8 cellular contexts compared by ENCODE assay signal in the genomic region with DNA sequence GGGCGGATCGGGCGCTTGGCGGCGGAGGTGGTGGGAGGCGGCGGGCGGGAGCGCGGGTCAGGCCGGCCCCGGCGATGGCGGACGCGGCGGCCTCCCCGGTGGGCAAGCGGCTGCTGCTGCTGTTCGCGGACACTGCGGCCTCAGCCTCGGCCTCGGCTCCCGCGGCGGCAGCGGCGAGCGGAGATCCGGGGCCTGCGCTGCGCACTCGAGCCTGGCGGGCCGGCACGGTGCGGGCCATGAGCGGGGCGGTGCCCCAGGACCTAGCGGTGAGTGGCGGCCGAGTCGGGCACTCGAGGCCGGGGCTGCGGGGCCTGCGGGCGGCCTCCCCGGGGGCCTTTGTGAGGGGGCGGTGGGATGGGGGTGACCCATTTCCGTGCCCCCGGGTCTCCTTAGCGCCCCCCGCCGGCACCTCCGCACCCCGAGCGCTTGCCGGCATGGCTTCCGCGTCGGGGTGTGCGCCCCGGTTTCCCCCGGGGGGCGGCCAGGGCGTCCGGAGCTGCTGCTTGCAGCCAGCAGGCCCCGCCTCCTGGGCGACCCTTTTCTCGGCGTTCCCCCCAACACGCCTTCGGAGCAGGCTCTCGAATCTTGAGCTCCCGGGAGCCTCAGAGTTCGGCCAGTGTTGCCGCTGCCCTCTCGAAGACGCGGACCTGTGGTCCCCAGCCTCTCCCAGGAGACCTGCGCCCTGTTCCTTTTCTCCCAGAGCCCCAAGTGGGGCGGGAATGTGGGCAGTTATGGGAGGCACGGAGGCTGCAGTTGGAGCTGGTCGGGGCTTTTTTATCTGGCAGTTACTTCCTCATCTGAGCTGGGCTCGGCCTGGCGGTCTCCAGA. TPM values are rescaled to one million over a fixed set of nuclear protein-coding genes. Genes with fewer than 3 reads are reported as not detected.
DNase-seq lines count a peak whose midpoint lies in the region; ATAC-seq and TF ChIP-seq lines count a peak whose summit lies in the region.

No MANE protein-coding gene starts in this region.

- peaks cover 28% of the 10 kb centered on the region for H3K4me1 ChIP-seq in skeletal muscle satellite cell (ENCODE audit: control insufficient read depth, insufficient read depth, low read length)

- TF ChIP-seq CTCF in astrocyte of the cerebellum (IDR thresholded peaks at IDR 0.05; ENCODE audit: low read depth, low read length, missing control alignments), result peak; percentile 27

- DNase-seq in Daoy (ENCODE audit: low read depth) (peak; percentile 72), HuH-7.5 (ENCODE audit: low spot score) (peak; percentile 43), T-helper 22 cell (ENCODE audit: low read depth) (peak; percentile 70), astrocyte of the cerebellum (ENCODE audit: low read depth) (no peak), A172 (ENCODE audit: low spot score) (no peak)

- H3K27me3 ChIP-seq in skeletal muscle satellite cell (ENCODE audit: control insufficient read depth, insufficient read depth, low read length), result no peaks in the 10 kb centered on the region

- peak overlapping the region; percentile 97 for H3K9ac ChIP-seq in skeletal muscle satellite cell (ENCODE audit: low read depth, low read length)

- H3K9me3 ChIP-seq in skeletal muscle satellite cell (replicated peaks; ENCODE audit: low read length), result peaks cover 5% of the 10 kb centered on the region

- H3K4me3 ChIP-seq in astrocyte of the cerebellum (ENCODE audit: low read depth, low read length), result peak overlapping the region; percentile 89
- H3K4me3 ChIP-seq in iPS-11a (ENCODE audit: low read depth, low read length), result peak overlapping the region; percentile 77
- H3K4me3 ChIP-seq in skeletal muscle satellite cell (ENCODE audit: low read length), result peak overlapping the region; percentile 94

- peak overlapping the region; percentile 77 for H3K4me2 ChIP-seq in skeletal muscle satellite cell (ENCODE audit: low read length)

- peaks cover 14% of the 10 kb centered on the region for H3K36me3 ChIP-seq in skeletal muscle satellite cell (ENCODE audit: insufficient read depth, low read length)

- ATAC-seq in GM21447 (IDR thresholded peaks at IDR 0.05; ENCODE audit: unreplicated experiment), result peak; percentile 39

- in situ Hi-C loops in astrocyte of the cerebellum (cut with HindIII; ENCODE audit: low sequenced_read_pairs), result no loop called here

RNA-seq across cellular contexts. Expression of a gene that starts 0.5 kb away (rescaled TPM):
- total RNA-seq in Daoy (2014; rRNA removed; shearing (Covaris generic)), result 34.5 and 34.9 TPM in 2 replicates
- total RNA-seq in skeletal muscle satellite cell (2012; rRNA removed), result 29.2 and 29.9 TPM in 2 replicates
- total RNA-seq in A172 (2014; rRNA removed; shearing (Covaris generic)), result 45.5 and 50.5 TPM in 2 replicates

RNA-seq across cellular contexts. Expression of a gene that starts 14.9 kb away (rescaled TPM):
- total RNA-seq in Daoy (2014; rRNA removed; shearing (Covaris generic)), result 19.5 and 24.1 TPM in 2 replicates
- total RNA-seq in skeletal muscle satellite cell (2012; rRNA removed), result 22.7 and 26.6 TPM in 2 replicates
- 25.4 and 30.7 TPM in 2 replicates for total RNA-seq in A172 (2014; rRNA removed; shearing (Covaris generic))

RNA-seq across cellular contexts. Expression of a gene that starts 21.3 kb away (rescaled TPM):
- total RNA-seq in Daoy (2014; rRNA removed; shearing (Covaris generic)), result 57.4 and 60.2 TPM in 2 replicates
- total RNA-seq in skeletal muscle satellite cell (2012; rRNA removed), result 3.7 and 5.6 TPM in 2 replicates
- 24.8 and 25.4 TPM in 2 replicates for total RNA-seq in A172 (2014; rRNA removed; shearing (Covaris generic))

Comparison
In these comparisons a context has a peak if more than half of its experiments do, and no peak if none do; other contexts are left out.
1. DNase-seq: peak in Daoy (single experiment), HuH-7.5 (single experiment) and T-helper 22 cell (single experiment); none in astrocyte of the cerebellum (single experiment) and A172 (single experiment).
2. Peak in every context shown above with its lines, with median percentiles within 50 percentile points of each other: H3K4me3 ChIP-seq.